30 cellular contexts compared by ENCODE assay signal in the genomic region with DNA sequence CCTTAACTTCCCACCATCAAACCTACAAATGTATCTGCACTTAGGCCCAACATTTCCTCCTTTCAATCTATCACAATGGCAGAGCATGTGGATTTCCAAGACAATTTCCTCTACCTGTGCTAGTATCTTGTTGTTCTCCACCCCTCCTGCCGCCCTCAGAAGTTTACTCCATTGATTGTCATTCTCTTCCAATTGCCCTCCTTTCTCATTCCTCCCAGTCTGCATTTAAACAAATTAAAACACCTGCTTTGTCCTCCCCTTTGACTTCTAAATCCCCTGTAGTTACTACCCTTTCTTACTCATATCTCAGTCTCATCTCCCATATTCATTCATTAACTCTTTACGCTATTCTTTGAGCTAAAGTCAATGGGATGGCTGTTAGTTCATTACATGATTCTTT.
"Had no signal": no experiment of that assay in that cellular context is flagged by ENCODE, and none has a peak within 500 bp of the region (broad histone marks: within the 10 kb centered on the region; RNA-seq: fewer than 3 reads in every experiment).

No MANE protein-coding gene starts in this region.

- H3K4me3 Mint-ChIP-seq: activated CD4-positive, alpha-beta T cell treated with anti-CD3 and anti-CD28 coated beads, Interleukin-2, amount 10 ng/mL, durations not matched to agents 24 days and 14 days; activated CD8-positive, alpha-beta T cell treated with anti-CD3 and anti-CD28 coated beads for 36 hours; activated naive CD4-positive, alpha-beta T cell treated with anti-CD3 and anti-CD28 coated beads, Interleukin-2, amount 50 U/mL, for 24 hours; activated naive CD8-positive, alpha-beta T cell treated with anti-CD3 and anti-CD28 coated beads, Interleukin-2, amount 10 ng/mL, durations not matched to agents 7 days and 5 days; central memory CD8-positive, alpha-beta T cell had no signal

- H3K36me3 ChIP-seq: ascending aorta, cardiac muscle cell, SJCRH30, WERI-Rb-1 had no signal

- ATAC-seq: activated CD8-positive, alpha-beta T cell treated with anti-CD3 and anti-CD28 coated beads for 36 hours; Panc1 had no signal

- DNase-seq: activated CD4-positive, alpha-beta T cell treated with anti-CD3 and anti-CD28 coated beads, Interleukin-2, amount 10 ng/mL, durations not matched to agents 24 days and 14 days; activated CD4-positive, alpha-beta T cell treated with anti-CD3 and anti-CD28 coated beads, Interleukin-2, amount 50 U/mL, for 4 hours; activated CD8-positive, alpha-beta T cell treated with anti-CD3 and anti-CD28 coated beads for 36 hours; activated gamma-delta T cell; activated naive CD4-positive, alpha-beta T cell treated with Interleukin-2 at 50 U/mL for 16 hours; activated naive CD8-positive, alpha-beta T cell treated with anti-CD3 and anti-CD28 coated beads, Interleukin-2, amount 10 ng/mL, durations not matched to agents 7 days and 5 days; activated T-cell treated with anti-CD3 and anti-CD28 coated beads, Interleukin-2, amount 50 U/mL, for 1 hour; amygdala; Karpas-422; NCI-H1048; NCI-H1105 treated with DMSO at 0.1 percent for 48 hours; NCI-H1436; NCI-H1694; NCI-H1930; NCI-H2081 treated with DMSO at 0.1 percent for 48 hours; NCI-H345; NCI-H526; NCI-H748 treated with DMSO at 0.1 percent for 48 hours; NK-92 treated with Interleukin-12 subunit alpha and Interleukin-12 subunit beta, amount 100 ng/mL, for 24 hours; SHP77; SJCRH30; T1000; WERI-Rb-1 had no signal

- H3K4me1 Mint-ChIP-seq: activated CD4-positive, alpha-beta T cell treated with anti-CD3 and anti-CD28 coated beads, Interleukin-2, amount 10 ng/mL, durations not matched to agents 24 days and 14 days; activated naive CD4-positive, alpha-beta T cell treated with anti-CD3 and anti-CD28 coated beads, Interleukin-2, amount 50 U/mL, for 24 hours; activated naive CD8-positive, alpha-beta T cell treated with anti-CD3 and anti-CD28 coated beads, Interleukin-2, amount 10 ng/mL, durations not matched to agents 7 days and 5 days; central memory CD8-positive, alpha-beta T cell had no signal

- H3K4me3 ChIP-seq: ascending aorta, cardiac muscle cell, SJCRH30, SK-N-MC had no signal

- H3K27me3 Mint-ChIP-seq: activated CD4-positive, alpha-beta T cell treated with anti-CD3 and anti-CD28 coated beads, Interleukin-2, amount 10 ng/mL, durations not matched to agents 24 days and 14 days; activated CD8-positive, alpha-beta T cell treated with anti-CD3 and anti-CD28 coated beads for 36 hours; activated naive CD4-positive, alpha-beta T cell treated with anti-CD3 and anti-CD28 coated beads, Interleukin-2, amount 50 U/mL, for 24 hours; activated naive CD8-positive, alpha-beta T cell treated with anti-CD3 and anti-CD28 coated beads, Interleukin-2, amount 10 ng/mL, durations not matched to agents 7 days and 5 days; central memory CD8-positive, alpha-beta T cell had no signal

- H3K27ac Mint-ChIP-seq: activated CD4-positive, alpha-beta T cell treated with anti-CD3 and anti-CD28 coated beads, Interleukin-2, amount 10 ng/mL, durations not matched to agents 24 days and 14 days; activated CD8-positive, alpha-beta T cell treated with anti-CD3 and anti-CD28 coated beads for 36 hours; activated naive CD4-positive, alpha-beta T cell treated with anti-CD3 and anti-CD28 coated beads, Interleukin-2, amount 50 U/mL, for 24 hours; activated naive CD8-positive, alpha-beta T cell treated with anti-CD3 and anti-CD28 coated beads, Interleukin-2, amount 10 ng/mL, durations not matched to agents 7 days and 5 days; activated T-helper 2 cell treated with anti-CD3 and anti-CD28 coated beads, Interferon-gamma antibody, Interleukin-2, Interleukin-4, amounts not matched to agents 10 μg/mL and 5 μg/mL and 100 μg/mL, durations not matched to agents 14 hours and 24 hours and 36 hours had no signal

- H3K27me3 ChIP-seq: ascending aorta, cardiac muscle cell, SJCRH30 had no signal

- H3K9me3 Mint-ChIP-seq: activated CD4-positive, alpha-beta T cell treated with anti-CD3 and anti-CD28 coated beads, Interleukin-2, amount 10 ng/mL, durations not matched to agents 24 days and 14 days; activated CD8-positive, alpha-beta T cell treated with anti-CD3 and anti-CD28 coated beads for 36 hours; activated naive CD4-positive, alpha-beta T cell treated with anti-CD3 and anti-CD28 coated beads, Interleukin-2, amount 50 U/mL, for 24 hours; activated naive CD8-positive, alpha-beta T cell treated with anti-CD3 and anti-CD28 coated beads, Interleukin-2, amount 10 ng/mL, durations not matched to agents 7 days and 5 days; activated T-helper 2 cell treated with anti-CD3 and anti-CD28 coated beads, Interferon-gamma antibody, Interleukin-2, Interleukin-4, amounts not matched to agents 10 μg/mL and 5 μg/mL and 100 μg/mL, durations not matched to agents 14 hours and 24 hours and 36 hours; central memory CD8-positive, alpha-beta T cell had no signal

- H3K9me3 ChIP-seq: ascending aorta, SJCRH30 had no signal

- H3K4me1 ChIP-seq: ascending aorta had no signal

- H3K27ac ChIP-seq: ascending aorta, cardiac muscle cell, SJCRH30, SK-N-MC, WERI-Rb-1 had no signal

- H3K36me3 Mint-ChIP-seq: activated naive CD4-positive, alpha-beta T cell treated with anti-CD3 and anti-CD28 coated beads, Interleukin-2, amount 50 U/mL, for 24 hours; activated naive CD8-positive, alpha-beta T cell treated with anti-CD3 and anti-CD28 coated beads, Interleukin-2, amount 10 ng/mL, durations not matched to agents 7 days and 5 days had no signal
